ENCODE assay signal across 1 cellular context in the genomic region with DNA sequence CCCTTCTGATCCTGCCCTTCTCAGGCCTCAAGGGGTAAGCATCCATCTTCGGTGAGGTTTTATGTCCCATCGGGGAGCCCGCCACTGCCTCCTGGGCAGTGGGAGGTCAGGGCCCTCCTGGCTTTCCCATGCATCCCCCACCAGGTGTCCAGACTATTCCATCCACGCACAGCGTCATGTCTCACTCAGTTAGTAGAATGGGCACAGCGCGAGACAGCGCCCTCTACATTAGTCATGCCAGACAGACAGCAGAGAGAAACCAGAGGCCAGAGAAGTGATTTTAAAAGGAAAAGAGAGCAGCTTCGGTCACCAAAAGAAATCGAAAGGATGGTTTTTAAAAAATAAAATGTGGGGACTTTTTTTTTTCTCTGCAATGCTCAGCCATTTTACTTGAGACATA.
TF ChIP-seq lines count a peak whose summit lies in the region.

No MANE protein-coding gene starts in this region.

TF ChIP-seq in K562, 482 proteins besides CTCF, POLR2A, EP300 and RAD21:
- TF ChIP-seq, protein P1, sequence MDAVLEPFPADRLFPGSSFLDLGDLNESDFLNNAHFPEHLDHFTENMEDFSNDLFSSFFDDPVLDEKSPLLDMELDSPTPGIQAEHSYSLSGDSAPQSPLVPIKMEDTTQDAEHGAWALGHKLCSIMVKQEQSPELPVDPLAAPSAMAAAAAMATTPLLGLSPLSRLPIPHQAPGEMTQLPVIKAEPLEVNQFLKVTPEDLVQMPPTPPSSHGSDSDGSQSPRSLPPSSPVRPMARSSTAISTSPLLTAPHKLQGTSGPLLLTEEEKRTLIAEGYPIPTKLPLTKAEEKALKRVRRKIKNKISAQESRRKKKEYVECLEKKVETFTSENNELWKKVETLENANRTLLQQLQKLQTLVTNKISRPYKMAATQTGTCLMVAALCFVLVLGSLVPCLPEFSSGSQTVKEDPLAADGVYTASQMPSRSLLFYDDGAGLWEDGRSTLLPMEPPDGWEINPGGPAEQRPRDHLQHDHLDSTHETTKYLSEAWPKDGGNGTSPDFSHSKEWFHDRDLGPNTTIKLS (IDR thresholded peaks at IDR 0.05; ENCODE audit: borderline replicate concordance, low read depth) = 0 out of 2 replicates have a peak, but pooled peaks have one; percentile 16
- TF ChIP-seq, protein P2, sequence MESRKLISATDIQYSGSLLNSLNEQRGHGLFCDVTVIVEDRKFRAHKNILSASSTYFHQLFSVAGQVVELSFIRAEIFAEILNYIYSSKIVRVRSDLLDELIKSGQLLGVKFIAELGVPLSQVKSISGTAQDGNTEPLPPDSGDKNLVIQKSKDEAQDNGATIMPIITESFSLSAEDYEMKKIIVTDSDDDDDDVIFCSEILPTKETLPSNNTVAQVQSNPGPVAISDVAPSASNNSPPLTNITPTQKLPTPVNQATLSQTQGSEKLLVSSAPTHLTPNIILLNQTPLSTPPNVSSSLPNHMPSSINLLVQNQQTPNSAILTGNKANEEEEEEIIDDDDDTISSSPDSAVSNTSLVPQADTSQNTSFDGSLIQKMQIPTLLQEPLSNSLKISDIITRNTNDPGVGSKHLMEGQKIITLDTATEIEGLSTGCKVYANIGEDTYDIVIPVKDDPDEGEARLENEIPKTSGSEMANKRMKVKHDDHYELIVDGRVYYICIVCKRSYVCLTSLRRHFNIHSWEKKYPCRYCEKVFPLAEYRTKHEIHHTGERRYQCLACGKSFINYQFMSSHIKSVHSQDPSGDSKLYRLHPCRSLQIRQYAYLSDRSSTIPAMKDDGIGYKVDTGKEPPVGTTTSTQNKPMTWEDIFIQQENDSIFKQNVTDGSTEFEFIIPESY (CRISPR knock-in tag; IDR thresholded peaks at IDR 0.05) = peak; percentile 78
- TF ChIP-seq PRMT5 (CRISPR knock-in tag; IDR thresholded peaks at IDR 0.05) = no peak
- TF ChIP-seq, protein P3, sequence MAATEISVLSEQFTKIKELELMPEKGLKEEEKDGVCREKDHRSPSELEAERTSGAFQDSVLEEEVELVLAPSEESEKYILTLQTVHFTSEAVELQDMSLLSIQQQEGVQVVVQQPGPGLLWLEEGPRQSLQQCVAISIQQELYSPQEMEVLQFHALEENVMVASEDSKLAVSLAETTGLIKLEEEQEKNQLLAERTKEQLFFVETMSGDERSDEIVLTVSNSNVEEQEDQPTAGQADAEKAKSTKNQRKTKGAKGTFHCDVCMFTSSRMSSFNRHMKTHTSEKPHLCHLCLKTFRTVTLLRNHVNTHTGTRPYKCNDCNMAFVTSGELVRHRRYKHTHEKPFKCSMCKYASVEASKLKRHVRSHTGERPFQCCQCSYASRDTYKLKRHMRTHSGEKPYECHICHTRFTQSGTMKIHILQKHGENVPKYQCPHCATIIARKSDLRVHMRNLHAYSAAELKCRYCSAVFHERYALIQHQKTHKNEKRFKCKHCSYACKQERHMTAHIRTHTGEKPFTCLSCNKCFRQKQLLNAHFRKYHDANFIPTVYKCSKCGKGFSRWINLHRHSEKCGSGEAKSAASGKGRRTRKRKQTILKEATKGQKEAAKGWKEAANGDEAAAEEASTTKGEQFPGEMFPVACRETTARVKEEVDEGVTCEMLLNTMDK (IDR thresholded peaks at IDR 0.05; ENCODE audit: borderline replicate concordance, insufficient read depth, low read depth, low read length, poor library complexity, severe bottlenecking) = peak; percentile 21
TF ChIP-seq in K562: peak in this region for 3.
